ENCODE assay signal across 8 cellular contexts in the genomic region with DNA sequence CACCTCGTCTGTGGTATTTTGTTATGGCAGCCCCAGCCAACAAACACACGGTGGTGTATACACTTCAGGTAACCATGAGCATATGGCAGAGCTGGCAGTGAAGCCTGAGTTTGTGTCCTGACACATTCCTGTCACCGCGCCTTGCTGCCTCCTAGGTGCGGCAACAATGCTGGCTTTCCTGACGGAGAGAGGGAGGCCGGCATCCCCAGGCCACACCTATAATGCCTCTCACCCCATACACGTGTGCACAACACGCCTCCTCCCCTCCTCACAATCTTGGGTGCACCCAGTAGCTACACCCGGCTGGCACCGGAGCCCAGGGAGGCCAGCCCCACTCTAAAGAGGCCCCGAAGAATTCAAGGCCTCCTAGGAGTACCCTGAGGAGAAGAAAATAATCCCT.
DNase-seq lines count a peak whose midpoint lies in the region; ATAC-seq lines count a peak whose summit lies in the region.

No MANE protein-coding gene starts in this region.

- H3K36me3 ChIP-seq in mesendoderm (ENCODE audit: control insufficient read depth, insufficient read depth, low read length): no peaks in the 10 kb centered on the region

- ATAC-seq in GM18502 (IDR thresholded peaks at IDR 0.05; ENCODE audit: poor library complexity, unreplicated experiment) (peak; percentile 8), HG02759 (IDR thresholded peaks at IDR 0.05; ENCODE audit: unreplicated experiment) (peak; percentile 11), GM21825 (IDR thresholded peaks at IDR 0.05; ENCODE audit: unreplicated experiment) (no peak), GM19351 (IDR thresholded peaks at IDR 0.05; ENCODE audit: unreplicated experiment) (no peak)

- H3K79me1 ChIP-seq in mesendoderm (ENCODE audit: low read length): no peaks in the 10 kb centered on the region

- H2AK5ac ChIP-seq in mesendoderm (ENCODE audit: low read length): no peak overlapping the region

- no peak overlapping the region for H3K4me3 ChIP-seq in mesendoderm (ENCODE audit: low read length)

- no peak overlapping the region for H4K8ac ChIP-seq in mesendoderm (ENCODE audit: low read depth, low read length)

- no peak overlapping the region for H2BK120ac ChIP-seq in mesendoderm (ENCODE audit: low read depth, low read length)

- no peaks in the 10 kb centered on the region for H3K27me3 Mint-ChIP-seq in activated T-helper 1 cell treated with anti-CD3 and anti-CD28 coated beads, Interleukin-12 subunit alpha, Interleukin-12 subunit beta, Interleukin-2, Interleukin-4 antibody, amounts not matched to agents 30 ng/mL and 10 ng/mL and 1 ng/mL, durations not matched to agents 14 hours and 24 hours and 36 hours (ENCODE audit: insufficient read depth)

- no peak overlapping the region for H3K4ac ChIP-seq in mesendoderm (ENCODE audit: low read depth, low read length)

- WGBS in mesendoderm (ENCODE audit: extremely low coverage, insufficient coverage, low lambda C conversion rate): no CpG with 5 or more reads among the region's 12 CpGs

- H2BK15ac ChIP-seq in mesendoderm (replicated peaks; ENCODE audit: low read depth): no peak overlapping the region

- no peak overlapping the region for H3K4me3 Mint-ChIP-seq in activated T-helper 1 cell treated with anti-CD3 and anti-CD28 coated beads, Interleukin-12 subunit alpha, Interleukin-12 subunit beta, Interleukin-2, Interleukin-4 antibody, amounts not matched to agents 30 ng/mL and 10 ng/mL and 1 ng/mL, durations not matched to agents 14 hours and 24 hours and 36 hours

- H3K4me1 Mint-ChIP-seq in activated T-helper 1 cell treated with anti-CD3 and anti-CD28 coated beads, Interleukin-12 subunit alpha, Interleukin-12 subunit beta, Interleukin-2, Interleukin-4 antibody, amounts not matched to agents 30 ng/mL and 10 ng/mL and 1 ng/mL, durations not matched to agents 14 hours and 24 hours and 36 hours (ENCODE audit: low read depth): peaks cover 34% of the 10 kb centered on the region

- H3K56ac ChIP-seq in mesendoderm (ENCODE audit: low read length): peak overlapping the region; percentile 54

- no peak overlapping the region for H2BK5ac ChIP-seq in mesendoderm (ENCODE audit: low read length)

- peak overlapping the region; percentile 91 for H3K27ac Mint-ChIP-seq in activated T-helper 1 cell treated with anti-CD3 and anti-CD28 coated beads, Interleukin-12 subunit alpha, Interleukin-12 subunit beta, Interleukin-2, Interleukin-4 antibody, amounts not matched to agents 30 ng/mL and 10 ng/mL and 1 ng/mL, durations not matched to agents 14 hours and 24 hours and 36 hours

- no peaks in the 10 kb centered on the region for H3K4me1 ChIP-seq in mesendoderm (ENCODE audit: control insufficient read depth, low read depth, low read length)

- H3K4me2 ChIP-seq in mesendoderm (ENCODE audit: low read length): no peak overlapping the region

- H3K9me3 Mint-ChIP-seq in activated T-helper 1 cell treated with anti-CD3 and anti-CD28 coated beads, Interleukin-12 subunit alpha, Interleukin-12 subunit beta, Interleukin-2, Interleukin-4 antibody, amounts not matched to agents 30 ng/mL and 10 ng/mL and 1 ng/mL, durations not matched to agents 14 hours and 24 hours and 36 hours: no peaks in the 10 kb centered on the region

- H3K23ac ChIP-seq in mesendoderm (ENCODE audit: low read length): no peak overlapping the region

- H3K27ac ChIP-seq in mesendoderm (ENCODE audit: low read depth, low read length): no peak overlapping the region

- H3K36me3 Mint-ChIP-seq in activated T-helper 1 cell treated with anti-CD3 and anti-CD28 coated beads, Interleukin-12 subunit alpha, Interleukin-12 subunit beta, Interleukin-2, Interleukin-4 antibody, amounts not matched to agents 30 ng/mL and 10 ng/mL and 1 ng/mL, durations not matched to agents 14 hours and 24 hours and 36 hours (ENCODE audit: low read depth): peaks cover 2% of the 10 kb centered on the region

- H3K27me3 ChIP-seq in mesendoderm (ENCODE audit: insufficient read depth, low read length, poor library complexity): no peaks in the 10 kb centered on the region

- no peaks in the 10 kb centered on the region for H3K79me2 ChIP-seq in mesendoderm (ENCODE audit: control insufficient read depth, insufficient read depth, low read length)

- no peak overlapping the region for H4K5ac ChIP-seq in mesendoderm (ENCODE audit: low read length)

- no peak for DNase-seq in activated T-helper 1 cell treated with anti-CD3 and anti-CD28 coated beads, Interleukin-12 subunit alpha, Interleukin-12 subunit beta, Interleukin-2, Interleukin-4 antibody, amounts not matched to agents 30 ng/mL and 10 ng/mL and 1 ng/mL, durations not matched to agents 14 hours and 24 hours and 36 hours (ENCODE audit: low spot score)
- DNase-seq in mesendoderm: peak; percentile 79
- DNase-seq in NCI-H1105 (lab: John Stamatoyannopoulos, UW): no peak
- no peak for DNase-seq in central memory CD4-positive, alpha-beta T cell

- intact Hi-C loops in activated T-helper 1 cell treated with anti-CD3 and anti-CD28 coated beads, Interleukin-12 subunit alpha, Interleukin-12 subunit beta, Interleukin-2, Interleukin-4 antibody, amounts not matched to agents 30 ng/mL and 10 ng/mL and 1 ng/mL, durations not matched to agents 14 hours and 24 hours and 36 hours (cut with micrococcal nuclease): loop anchor here (1.0 to 10.0 kb wide), 8 partner anchors 16 to 1029 kb away; partner anchors contain the start of gene TMEM33

- H3K9ac ChIP-seq in mesendoderm (ENCODE audit: low read length): peak overlapping the region; percentile 24

- H3K18ac ChIP-seq in mesendoderm (ENCODE audit: low read length): no peak overlapping the region

Comparison
In these comparisons a context has a peak if more than half of its experiments do, and no peak if none do; other contexts are left out.
1. ATAC-seq: peak in GM18502 (single experiment) and HG02759 (single experiment); none in GM21825 (single experiment) and GM19351 (single experiment).